In genomic region chr20:64241061-64241460, GRCh38 we compare ENCODE assay signal across 20 cellular contexts.
"Had no signal": no experiment of that assay in that cellular context is flagged by ENCODE, and none has a peak within 500 bp of the region (broad histone marks: within the 10 kb centered on the region; RNA-seq: fewer than 3 reads in every experiment).

No MANE protein-coding gene starts in this region.

- DNase-seq: activated CD4-positive, alpha-beta T cell treated with anti-CD3 and anti-CD28 coated beads for 48 hours; activated CD8-positive, alpha-beta memory T cell treated with anti-CD3 and anti-CD28 coated beads, Interleukin-2, amount 50 U/mL, for 4 hours; activated CD8-positive, alpha-beta T cell treated with anti-CD3 and anti-CD28 coated beads for 36 hours; activated naive CD4-positive, alpha-beta T cell treated with Interleukin-2 at 50 U/mL for 16 hours; islet precursor cell; left lung; mesendoderm; nephron progenitor cell; SJCRH30; stimulated activated CD4-positive, alpha-beta T cell treated with anti-CD3 and anti-CD28 coated beads, Interleukin-4, amount 100 ng/mL, for 4 hours; stimulated activated CD8-positive, alpha-beta memory T cell treated with anti-CD3 and anti-CD28 coated beads, Interleukin-4, amount 100 ng/mL, for 48 hours; stimulated activated naive CD8-positive, alpha-beta T cell treated with anti-CD3 and anti-CD28 coated beads, Interleukin-15, Interleukin-2, amounts not matched to agents 100 U/mL and 50 U/mL, for 24 hours; T-helper 2 cell had no signal

- H3K36me3 Mint-ChIP-seq: type B pancreatic cell had no signal

- H3K27me3 Mint-ChIP-seq: activated CD8-positive, alpha-beta T cell treated with anti-CD3 and anti-CD28 coated beads for 36 hours had no signal

- H3K36me3 ChIP-seq: ascending aorta, left lung, pancreas, SJCRH30 had no signal

- H3K27ac ChIP-seq: ascending aorta, left lung, pancreas, SJCRH30 had no signal

- H3K27ac Mint-ChIP-seq: activated CD8-positive, alpha-beta T cell treated with anti-CD3 and anti-CD28 coated beads for 36 hours; activated T-helper 17 cell treated with anti-CD3 and anti-CD28 coated beads, Interleukin-2, amount 50 U/mL, for 72 hours; nephron progenitor cell; type B pancreatic cell had no signal

- H3K9me3 ChIP-seq: ascending aorta, left lung, pancreas, SJCRH30 had no signal

- H3K4me3 Mint-ChIP-seq: activated CD8-positive, alpha-beta T cell treated with anti-CD3 and anti-CD28 coated beads for 36 hours; activated T-helper 17 cell treated with anti-CD3 and anti-CD28 coated beads, Interleukin-2, amount 50 U/mL, for 72 hours; nephron progenitor cell; type B pancreatic cell had no signal

- H3K4me1 ChIP-seq: ascending aorta, left lung, pancreas, SJCRH30 had no signal

- FAIRE-seq: bronchial epithelial cell, endometrium, pancreas had no signal

- H3K4me3 ChIP-seq: ascending aorta, left lung, pancreas, SJCRH30 had no signal

- ATAC-seq: activated CD8-positive, alpha-beta T cell treated with anti-CD3 and anti-CD28 coated beads for 36 hours; activated T-helper 17 cell treated with anti-CD3 and anti-CD28 coated beads, Interleukin-2, amount 50 U/mL, for 72 hours; esophagus mucosa; left lung; pancreas; stimulated activated naive CD8-positive, alpha-beta T cell treated with anti-CD3 and anti-CD28 coated beads, Interleukin-15, Interleukin-2, amounts not matched to agents 100 U/mL and 50 U/mL, for 24 hours had no signal

- H3K9me3 Mint-ChIP-seq: activated CD8-positive, alpha-beta T cell treated with anti-CD3 and anti-CD28 coated beads for 36 hours; activated T-helper 17 cell treated with anti-CD3 and anti-CD28 coated beads, Interleukin-2, amount 50 U/mL, for 72 hours; type B pancreatic cell had no signal

- H3K4me1 Mint-ChIP-seq: activated T-helper 17 cell treated with anti-CD3 and anti-CD28 coated beads, Interleukin-2, amount 50 U/mL, for 72 hours had no signal

- H3K27me3 ChIP-seq: ascending aorta, pancreas had no signal
